In the genomic region with DNA sequence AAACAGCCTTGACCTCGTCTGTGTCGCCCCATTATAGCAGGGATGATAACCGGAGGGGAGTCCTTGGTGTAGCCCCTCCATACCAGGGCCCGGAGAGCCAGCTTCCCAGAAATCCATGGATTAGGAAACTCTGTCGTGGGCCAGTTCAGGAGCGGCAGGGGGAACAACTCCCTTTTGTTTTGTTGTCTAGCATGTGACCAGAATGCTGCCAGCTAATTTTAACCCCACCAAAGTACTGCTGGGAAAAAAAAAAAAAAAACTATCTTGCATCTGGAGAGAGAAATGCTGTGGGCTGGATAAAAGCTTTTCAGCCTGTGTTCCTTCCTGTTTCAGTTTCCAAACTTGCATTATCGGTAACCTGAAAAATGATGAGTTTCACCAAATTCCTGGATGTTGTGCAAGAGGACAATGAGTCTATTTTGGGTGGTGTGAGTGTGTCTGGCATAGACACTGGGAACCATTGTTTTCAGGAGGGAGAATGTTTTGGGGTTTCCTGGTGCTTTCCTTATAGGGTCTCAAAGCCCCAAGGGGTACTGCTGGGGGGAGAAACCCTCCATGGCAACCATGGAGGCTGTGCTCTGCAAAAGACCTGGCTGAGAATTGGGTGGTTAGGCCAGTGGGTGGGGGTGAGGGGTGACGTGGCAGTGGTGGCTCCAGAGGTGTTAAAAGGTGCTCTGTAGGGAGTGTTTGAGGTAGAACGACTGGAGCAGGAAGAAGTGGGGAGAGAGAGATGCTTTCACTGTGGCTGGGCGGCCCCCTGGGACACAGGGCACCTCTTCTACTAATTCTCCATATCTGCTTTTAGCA, we compare ENCODE assay signal across 2 cellular contexts.
A peak's percentile ranks its signal among the peaks of the same experiment; 100 is the strongest.
TF ChIP-seq lines count a peak whose summit lies in the region.

No MANE protein-coding gene starts in this region.

TF ChIP-seq in HEK293, 187 proteins besides CTCF, POLR2A, EP300 and RAD21 (continued from another document):
- TF ChIP-seq, protein P1, sequence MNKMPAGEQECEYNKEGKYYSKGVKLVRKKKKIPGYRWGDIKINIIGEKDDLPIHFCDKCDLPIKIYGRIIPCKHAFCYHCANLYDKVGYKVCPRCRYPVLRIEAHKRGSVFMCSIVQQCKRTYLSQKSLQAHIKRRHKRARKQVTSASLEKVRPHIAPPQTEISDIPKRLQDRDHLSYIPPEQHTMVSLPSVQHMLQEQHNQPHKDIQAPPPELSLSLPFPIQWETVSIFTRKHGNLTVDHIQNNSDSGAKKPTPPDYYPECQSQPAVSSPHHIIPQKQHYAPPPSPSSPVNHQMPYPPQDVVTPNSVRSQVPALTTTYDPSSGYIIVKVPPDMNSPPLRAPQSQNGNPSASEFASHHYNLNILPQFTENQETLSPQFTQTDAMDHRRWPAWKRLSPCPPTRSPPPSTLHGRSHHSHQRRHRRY (tag by site-specific recombination; IDR thresholded peaks at IDR 0.05) = no peak
- TF ChIP-seq ZNF560 (tag by site-specific recombination; IDR thresholded peaks at IDR 0.05; ENCODE audit: borderline replicate concordance) = no peak

TF ChIP-seq in HepG2, 621 proteins besides CTCF, POLR2A, EP300 and RAD21 (continued from another document and continues in another):
- TF ChIP-seq, protein P2, sequence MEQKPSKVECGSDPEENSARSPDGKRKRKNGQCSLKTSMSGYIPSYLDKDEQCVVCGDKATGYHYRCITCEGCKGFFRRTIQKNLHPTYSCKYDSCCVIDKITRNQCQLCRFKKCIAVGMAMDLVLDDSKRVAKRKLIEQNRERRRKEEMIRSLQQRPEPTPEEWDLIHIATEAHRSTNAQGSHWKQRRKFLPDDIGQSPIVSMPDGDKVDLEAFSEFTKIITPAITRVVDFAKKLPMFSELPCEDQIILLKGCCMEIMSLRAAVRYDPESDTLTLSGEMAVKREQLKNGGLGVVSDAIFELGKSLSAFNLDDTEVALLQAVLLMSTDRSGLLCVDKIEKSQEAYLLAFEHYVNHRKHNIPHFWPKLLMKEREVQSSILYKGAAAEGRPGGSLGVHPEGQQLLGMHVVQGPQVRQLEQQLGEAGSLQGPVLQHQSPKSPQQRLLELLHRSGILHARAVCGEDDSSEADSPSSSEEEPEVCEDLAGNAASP (CRISPR knock-in tag; IDR thresholded peaks at IDR 0.05; ENCODE audit: borderline replicate concordance) = peak; percentile 67; the same call in 1 of the 2 replicates
- TF ChIP-seq, protein P3, sequence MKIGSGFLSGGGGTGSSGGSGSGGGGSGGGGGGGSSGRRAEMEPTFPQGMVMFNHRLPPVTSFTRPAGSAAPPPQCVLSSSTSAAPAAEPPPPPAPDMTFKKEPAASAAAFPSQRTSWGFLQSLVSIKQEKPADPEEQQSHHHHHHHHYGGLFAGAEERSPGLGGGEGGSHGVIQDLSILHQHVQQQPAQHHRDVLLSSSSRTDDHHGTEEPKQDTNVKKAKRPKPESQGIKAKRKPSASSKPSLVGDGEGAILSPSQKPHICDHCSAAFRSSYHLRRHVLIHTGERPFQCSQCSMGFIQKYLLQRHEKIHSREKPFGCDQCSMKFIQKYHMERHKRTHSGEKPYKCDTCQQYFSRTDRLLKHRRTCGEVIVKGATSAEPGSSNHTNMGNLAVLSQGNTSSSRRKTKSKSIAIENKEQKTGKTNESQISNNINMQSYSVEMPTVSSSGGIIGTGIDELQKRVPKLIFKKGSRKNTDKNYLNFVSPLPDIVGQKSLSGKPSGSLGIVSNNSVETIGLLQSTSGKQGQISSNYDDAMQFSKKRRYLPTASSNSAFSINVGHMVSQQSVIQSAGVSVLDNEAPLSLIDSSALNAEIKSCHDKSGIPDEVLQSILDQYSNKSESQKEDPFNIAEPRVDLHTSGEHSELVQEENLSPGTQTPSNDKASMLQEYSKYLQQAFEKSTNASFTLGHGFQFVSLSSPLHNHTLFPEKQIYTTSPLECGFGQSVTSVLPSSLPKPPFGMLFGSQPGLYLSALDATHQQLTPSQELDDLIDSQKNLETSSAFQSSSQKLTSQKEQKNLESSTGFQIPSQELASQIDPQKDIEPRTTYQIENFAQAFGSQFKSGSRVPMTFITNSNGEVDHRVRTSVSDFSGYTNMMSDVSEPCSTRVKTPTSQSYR (CRISPR knock-in tag; IDR thresholded peaks at IDR 0.05; ENCODE audit: borderline replicate concordance) = peak; percentile 39; the same call in 1 of the 2 replicates
- 0 out of 2 replicates have a peak, but pooled peaks have one; percentile 45 for TF ChIP-seq RBFOX2 (IDR thresholded peaks at IDR 0.05; ENCODE audit: low read depth, low read length)
- TF ChIP-seq, protein P4, sequence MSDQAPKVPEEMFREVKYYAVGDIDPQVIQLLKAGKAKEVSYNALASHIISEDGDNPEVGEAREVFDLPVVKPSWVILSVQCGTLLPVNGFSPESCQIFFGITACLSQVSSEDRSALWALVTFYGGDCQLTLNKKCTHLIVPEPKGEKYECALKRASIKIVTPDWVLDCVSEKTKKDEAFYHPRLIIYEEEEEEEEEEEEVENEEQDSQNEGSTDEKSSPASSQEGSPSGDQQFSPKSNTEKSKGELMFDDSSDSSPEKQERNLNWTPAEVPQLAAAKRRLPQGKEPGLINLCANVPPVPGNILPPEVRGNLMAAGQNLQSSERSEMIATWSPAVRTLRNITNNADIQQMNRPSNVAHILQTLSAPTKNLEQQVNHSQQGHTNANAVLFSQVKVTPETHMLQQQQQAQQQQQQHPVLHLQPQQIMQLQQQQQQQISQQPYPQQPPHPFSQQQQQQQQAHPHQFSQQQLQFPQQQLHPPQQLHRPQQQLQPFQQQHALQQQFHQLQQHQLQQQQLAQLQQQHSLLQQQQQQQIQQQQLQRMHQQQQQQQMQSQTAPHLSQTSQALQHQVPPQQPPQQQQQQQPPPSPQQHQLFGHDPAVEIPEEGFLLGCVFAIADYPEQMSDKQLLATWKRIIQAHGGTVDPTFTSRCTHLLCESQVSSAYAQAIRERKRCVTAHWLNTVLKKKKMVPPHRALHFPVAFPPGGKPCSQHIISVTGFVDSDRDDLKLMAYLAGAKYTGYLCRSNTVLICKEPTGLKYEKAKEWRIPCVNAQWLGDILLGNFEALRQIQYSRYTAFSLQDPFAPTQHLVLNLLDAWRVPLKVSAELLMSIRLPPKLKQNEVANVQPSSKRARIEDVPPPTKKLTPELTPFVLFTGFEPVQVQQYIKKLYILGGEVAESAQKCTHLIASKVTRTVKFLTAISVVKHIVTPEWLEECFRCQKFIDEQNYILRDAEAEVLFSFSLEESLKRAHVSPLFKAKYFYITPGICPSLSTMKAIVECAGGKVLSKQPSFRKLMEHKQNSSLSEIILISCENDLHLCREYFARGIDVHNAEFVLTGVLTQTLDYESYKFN (CRISPR knock-in tag; conservative IDR thresholded peaks at IDR 0.05) = 0 out of 2 replicates have a peak, but pooled peaks have one; percentile 17
- peak; percentile 49; the same call in 1 of the 2 replicates for TF ChIP-seq DMAP1 (CRISPR knock-in tag; IDR thresholded peaks at IDR 0.05)
- TF ChIP-seq, protein P5, sequence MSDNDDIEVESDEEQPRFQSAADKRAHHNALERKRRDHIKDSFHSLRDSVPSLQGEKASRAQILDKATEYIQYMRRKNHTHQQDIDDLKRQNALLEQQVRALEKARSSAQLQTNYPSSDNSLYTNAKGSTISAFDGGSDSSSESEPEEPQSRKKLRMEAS (IDR thresholded peaks at IDR 0.05) = no peak
- TF ChIP-seq, protein P6, sequence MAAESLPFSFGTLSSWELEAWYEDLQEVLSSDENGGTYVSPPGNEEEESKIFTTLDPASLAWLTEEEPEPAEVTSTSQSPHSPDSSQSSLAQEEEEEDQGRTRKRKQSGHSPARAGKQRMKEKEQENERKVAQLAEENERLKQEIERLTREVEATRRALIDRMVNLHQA (CRISPR knock-in tag; IDR thresholded peaks at IDR 0.05) = peak; percentile 41; the same call in 1 of the 2 replicates
- TF ChIP-seq, protein P7, sequence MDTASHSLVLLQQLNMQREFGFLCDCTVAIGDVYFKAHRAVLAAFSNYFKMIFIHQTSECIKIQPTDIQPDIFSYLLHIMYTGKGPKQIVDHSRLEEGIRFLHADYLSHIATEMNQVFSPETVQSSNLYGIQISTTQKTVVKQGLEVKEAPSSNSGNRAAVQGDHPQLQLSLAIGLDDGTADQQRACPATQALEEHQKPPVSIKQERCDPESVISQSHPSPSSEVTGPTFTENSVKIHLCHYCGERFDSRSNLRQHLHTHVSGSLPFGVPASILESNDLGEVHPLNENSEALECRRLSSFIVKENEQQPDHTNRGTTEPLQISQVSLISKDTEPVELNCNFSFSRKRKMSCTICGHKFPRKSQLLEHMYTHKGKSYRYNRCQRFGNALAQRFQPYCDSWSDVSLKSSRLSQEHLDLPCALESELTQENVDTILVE (CRISPR knock-in tag; IDR thresholded peaks at IDR 0.05) = peak; percentile 58; the same call in 1 of the 2 replicates
- 0 out of 2 replicates have a peak, but pooled peaks have one; percentile 30 for TF ChIP-seq FOXK1 (CRISPR knock-in tag; IDR thresholded peaks at IDR 0.05; ENCODE audit: borderline replicate concordance, low read depth)
- TF ChIP-seq, protein P8, sequence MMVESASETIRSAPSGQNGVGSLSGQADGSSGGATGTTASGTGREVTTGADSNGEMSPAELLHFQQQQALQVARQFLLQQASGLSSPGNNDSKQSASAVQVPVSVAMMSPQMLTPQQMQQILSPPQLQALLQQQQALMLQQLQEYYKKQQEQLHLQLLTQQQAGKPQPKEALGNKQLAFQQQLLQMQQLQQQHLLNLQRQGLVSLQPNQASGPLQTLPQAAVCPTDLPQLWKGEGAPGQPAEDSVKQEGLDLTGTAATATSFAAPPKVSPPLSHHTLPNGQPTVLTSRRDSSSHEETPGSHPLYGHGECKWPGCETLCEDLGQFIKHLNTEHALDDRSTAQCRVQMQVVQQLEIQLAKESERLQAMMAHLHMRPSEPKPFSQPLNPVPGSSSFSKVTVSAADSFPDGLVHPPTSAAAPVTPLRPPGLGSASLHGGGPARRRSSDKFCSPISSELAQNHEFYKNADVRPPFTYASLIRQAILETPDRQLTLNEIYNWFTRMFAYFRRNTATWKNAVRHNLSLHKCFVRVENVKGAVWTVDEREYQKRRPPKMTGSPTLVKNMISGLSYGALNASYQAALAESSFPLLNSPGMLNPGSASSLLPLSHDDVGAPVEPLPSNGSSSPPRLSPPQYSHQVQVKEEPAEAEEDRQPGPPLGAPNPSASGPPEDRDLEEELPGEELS (CRISPR knock-in tag; IDR thresholded peaks at IDR 0.05) = peak; percentile 81
- TF ChIP-seq, protein P9, sequence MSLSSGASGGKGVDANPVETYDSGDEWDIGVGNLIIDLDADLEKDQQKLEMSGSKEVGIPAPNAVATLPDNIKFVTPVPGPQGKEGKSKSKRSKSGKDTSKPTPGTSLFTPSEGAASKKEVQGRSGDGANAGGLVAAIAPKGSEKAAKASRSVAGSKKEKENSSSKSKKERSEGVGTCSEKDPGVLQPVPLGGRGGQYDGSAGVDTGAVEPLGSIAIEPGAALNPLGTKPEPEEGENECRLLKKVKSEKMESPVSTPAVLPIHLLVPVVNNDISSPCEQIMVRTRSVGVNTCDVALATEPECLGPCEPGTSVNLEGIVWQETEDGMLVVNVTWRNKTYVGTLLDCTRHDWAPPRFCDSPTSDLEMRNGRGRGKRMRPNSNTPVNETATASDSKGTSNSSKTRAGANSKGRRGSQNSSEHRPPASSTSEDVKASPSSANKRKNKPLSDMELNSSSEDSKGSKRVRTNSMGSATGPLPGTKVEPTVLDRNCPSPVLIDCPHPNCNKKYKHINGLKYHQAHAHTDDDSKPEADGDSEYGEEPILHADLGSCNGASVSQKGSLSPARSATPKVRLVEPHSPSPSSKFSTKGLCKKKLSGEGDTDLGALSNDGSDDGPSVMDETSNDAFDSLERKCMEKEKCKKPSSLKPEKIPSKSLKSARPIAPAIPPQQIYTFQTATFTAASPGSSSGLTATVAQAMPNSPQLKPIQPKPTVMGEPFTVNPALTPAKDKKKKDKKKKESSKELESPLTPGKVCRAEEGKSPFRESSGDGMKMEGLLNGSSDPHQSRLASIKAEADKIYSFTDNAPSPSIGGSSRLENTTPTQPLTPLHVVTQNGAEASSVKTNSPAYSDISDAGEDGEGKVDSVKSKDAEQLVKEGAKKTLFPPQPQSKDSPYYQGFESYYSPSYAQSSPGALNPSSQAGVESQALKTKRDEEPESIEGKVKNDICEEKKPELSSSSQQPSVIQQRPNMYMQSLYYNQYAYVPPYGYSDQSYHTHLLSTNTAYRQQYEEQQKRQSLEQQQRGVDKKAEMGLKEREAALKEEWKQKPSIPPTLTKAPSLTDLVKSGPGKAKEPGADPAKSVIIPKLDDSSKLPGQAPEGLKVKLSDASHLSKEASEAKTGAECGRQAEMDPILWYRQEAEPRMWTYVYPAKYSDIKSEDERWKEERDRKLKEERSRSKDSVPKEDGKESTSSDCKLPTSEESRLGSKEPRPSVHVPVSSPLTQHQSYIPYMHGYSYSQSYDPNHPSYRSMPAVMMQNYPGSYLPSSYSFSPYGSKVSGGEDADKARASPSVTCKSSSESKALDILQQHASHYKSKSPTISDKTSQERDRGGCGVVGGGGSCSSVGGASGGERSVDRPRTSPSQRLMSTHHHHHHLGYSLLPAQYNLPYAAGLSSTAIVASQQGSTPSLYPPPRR (CRISPR knock-in tag; IDR thresholded peaks at IDR 0.05; ENCODE audit: borderline replicate concordance) = no peak
- TF ChIP-seq ATF7-NPFF (CRISPR knock-in tag; IDR thresholded peaks at IDR 0.05; ENCODE audit: low read depth) = no peak
- peak; percentile 54; the same call in 1 of the 2 replicates for TF ChIP-seq CREM (IDR thresholded peaks at IDR 0.05)
- TF ChIP-seq CREM (CRISPR knock-in tag; IDR thresholded peaks at IDR 0.05) = no peak
- peak; percentile 39; the same call in 1 of the 2 replicates for TF ChIP-seq ZSCAN31 (CRISPR knock-in tag; IDR thresholded peaks at IDR 0.05; ENCODE audit: low read depth)
- TF ChIP-seq PHF21A (CRISPR knock-in tag; IDR thresholded peaks at IDR 0.05) = peak; percentile 38; the same call in 1 of the 2 replicates
- TF ChIP-seq, protein P10, sequence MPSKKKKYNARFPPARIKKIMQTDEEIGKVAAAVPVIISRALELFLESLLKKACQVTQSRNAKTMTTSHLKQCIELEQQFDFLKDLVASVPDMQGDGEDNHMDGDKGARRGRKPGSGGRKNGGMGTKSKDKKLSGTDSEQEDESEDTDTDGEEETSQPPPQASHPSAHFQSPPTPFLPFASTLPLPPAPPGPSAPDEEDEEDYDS (CRISPR knock-in tag; IDR thresholded peaks at IDR 0.05) = 0 out of 2 replicates have a peak, but pooled peaks have one; percentile 7
- TF ChIP-seq, protein P11, sequence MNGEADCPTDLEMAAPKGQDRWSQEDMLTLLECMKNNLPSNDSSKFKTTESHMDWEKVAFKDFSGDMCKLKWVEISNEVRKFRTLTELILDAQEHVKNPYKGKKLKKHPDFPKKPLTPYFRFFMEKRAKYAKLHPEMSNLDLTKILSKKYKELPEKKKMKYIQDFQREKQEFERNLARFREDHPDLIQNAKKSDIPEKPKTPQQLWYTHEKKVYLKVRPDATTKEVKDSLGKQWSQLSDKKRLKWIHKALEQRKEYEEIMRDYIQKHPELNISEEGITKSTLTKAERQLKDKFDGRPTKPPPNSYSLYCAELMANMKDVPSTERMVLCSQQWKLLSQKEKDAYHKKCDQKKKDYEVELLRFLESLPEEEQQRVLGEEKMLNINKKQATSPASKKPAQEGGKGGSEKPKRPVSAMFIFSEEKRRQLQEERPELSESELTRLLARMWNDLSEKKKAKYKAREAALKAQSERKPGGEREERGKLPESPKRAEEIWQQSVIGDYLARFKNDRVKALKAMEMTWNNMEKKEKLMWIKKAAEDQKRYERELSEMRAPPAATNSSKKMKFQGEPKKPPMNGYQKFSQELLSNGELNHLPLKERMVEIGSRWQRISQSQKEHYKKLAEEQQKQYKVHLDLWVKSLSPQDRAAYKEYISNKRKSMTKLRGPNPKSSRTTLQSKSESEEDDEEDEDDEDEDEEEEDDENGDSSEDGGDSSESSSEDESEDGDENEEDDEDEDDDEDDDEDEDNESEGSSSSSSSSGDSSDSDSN (CRISPR knock-in tag; IDR thresholded peaks at IDR 0.05) = no peak
- no peak for TF ChIP-seq SKI (IDR thresholded peaks at IDR 0.05; ENCODE audit: partially characterized antibody)
- no peak for TF ChIP-seq ZNF709 (CRISPR knock-in tag; IDR thresholded peaks at IDR 0.05)
- TF ChIP-seq ZEB1 (IDR thresholded peaks at IDR 0.05; ENCODE audit: insufficient replicate concordance, low read depth) = peak; percentile 71
- no peak for TF ChIP-seq AGO2 (optimal IDR thresholded peaks at IDR 0.05; ENCODE audit: low read depth, low read length)
- no peak for TF ChIP-seq FOXJ3 (CRISPR knock-in tag; IDR thresholded peaks at IDR 0.05; ENCODE audit: borderline replicate concordance)
- TF ChIP-seq FOSL2 (CRISPR knock-in tag; IDR thresholded peaks at IDR 0.05) = peak; percentile 80
- TF ChIP-seq ZNF644 (CRISPR knock-in tag; IDR thresholded peaks at IDR 0.05; ENCODE audit: low read depth) = peak; percentile 30; the same call in 1 of the 2 replicates
